In genomic region chr22:37309221-37310074, GRCh38 we compare ENCODE assay signal across 9 cellular contexts. TPM values are rescaled to one million over a fixed set of nuclear protein-coding genes. Genes with fewer than 3 reads are reported as not detected.
DNase-seq lines count a peak whose midpoint lies in the region; ATAC-seq, FAIRE-seq and TF ChIP-seq lines count a peak whose summit lies in the region.
"Had no signal": no experiment of that assay in that cellular context is flagged by ENCODE, and none has a peak within 500 bp of the region (broad histone marks: within the 10 kb centered on the region; RNA-seq: fewer than 3 reads in every experiment).

No MANE protein-coding gene starts in this region.

- peaks cover 43% of the 10 kb centered on the region for H3K36me3 Mint-ChIP-seq in activated T-cell treated with anti-CD3 and anti-CD28 coated beads, Interleukin-2, amount 50 U/mL, for 24 hours (ENCODE audit: low read depth)

- H3K27me3 ChIP-seq in neutrophil: no peaks in the 10 kb centered on the region
- H3K27me3 ChIP-seq in colonic mucosa: no peaks in the 10 kb centered on the region
- no peaks in the 10 kb centered on the region for H3K27me3 ChIP-seq in ascending aorta

- DNase-seq in GM12891 (ENCODE audit: insufficient read length, low spot score): peak; percentile 73
- peak; percentile 58 for DNase-seq in M059J (ENCODE audit: low read depth)
- peak; percentile 65 for DNase-seq in activated T-cell treated with anti-CD3 and anti-CD28 coated beads, Interleukin-2, amount 50 U/mL, for 24 hours
- DNase-seq in colonic mucosa: no peak
- no peak for DNase-seq in ascending aorta (ENCODE audit: low spot score in 2 of 2)
- DNase-seq in NCI-H1092 treated with DMSO at 0.1 percent for 48 hours (lab: John Stamatoyannopoulos, UW): no peak

- ATAC-seq in HG02610 (IDR thresholded peaks at IDR 0.05; ENCODE audit: unreplicated experiment): no peak

- no peak overlapping the region for H3K9ac ChIP-seq in colonic mucosa (ENCODE audit: low read depth in 2 of 2, low read length in 2 of 2)

- peaks cover 84% of the 10 kb centered on the region for H3K4me1 Mint-ChIP-seq in activated T-cell treated with anti-CD3 and anti-CD28 coated beads, Interleukin-2, amount 50 U/mL, for 24 hours (ENCODE audit: low read depth)

- TF ChIP-seq POLR2A in GM12891 (IDR thresholded peaks at IDR 0.05; ENCODE audit: low read depth, low read length): no peak

- H3K36me3 ChIP-seq in neutrophil (peaks cover 100% of the 10 kb centered on the region), colonic mucosa (no peaks in the 10 kb centered on the region), ascending aorta (no peaks in the 10 kb centered on the region)
- H3K36me3 ChIP-seq: prostate gland had no signal

- FAIRE-seq in GM12891 (lab: Jason Lieb, UNC): peak; percentile 96

- H3K4me3 ChIP-seq in neutrophil (ENCODE audit: low read depth in 1 of 2, low read length in 1 of 2): peak overlapping the region; percentile 46 to 60
- no peak overlapping the region for H3K4me3 ChIP-seq in colonic mucosa
- H3K4me3 ChIP-seq in ascending aorta: no peak overlapping the region
- H3K4me3 ChIP-seq: prostate gland had no signal

- peak overlapping the region; percentile 85 for H3K27ac Mint-ChIP-seq in activated T-cell treated with anti-CD3 and anti-CD28 coated beads, Interleukin-2, amount 50 U/mL, for 24 hours

- H3K27me3 Mint-ChIP-seq in activated T-cell treated with anti-CD3 and anti-CD28 coated beads, Interleukin-2, amount 50 U/mL, for 24 hours: no peaks in the 10 kb centered on the region

- intact Hi-C loops in colonic mucosa (cut with DNase I) (no loop called here), ascending aorta (cut with DNase I) (loop anchor here (5.0 to 10.0 kb wide), 2 partner anchors 148 to 285 kb away; no protein-coding TSS in a partner anchor)

- H3K4me3 Mint-ChIP-seq in activated T-cell treated with anti-CD3 and anti-CD28 coated beads, Interleukin-2, amount 50 U/mL, for 24 hours: peak overlapping the region; percentile 53

- H3K4me1 ChIP-seq in neutrophil (ENCODE audit: control insufficient read depth in 1 of 2, insufficient read depth in 1 of 2, low read depth in 1 of 2, low read length in 1 of 2) (peaks cover 100% of the 10 kb centered on the region in 2 experiments), colonic mucosa (no peaks in the 10 kb centered on the region), ascending aorta (peaks cover 6 to 12% of the 10 kb centered on the region in 2 donors)

- H3K9me3 ChIP-seq in neutrophil (peaks cover 6% of the 10 kb centered on the region), colonic mucosa (no peaks in the 10 kb centered on the region), ascending aorta (no peaks in the 10 kb centered on the region)
- H3K9me3 ChIP-seq: prostate gland had no signal

- no peaks in the 10 kb centered on the region for H3K9me3 Mint-ChIP-seq in activated T-cell treated with anti-CD3 and anti-CD28 coated beads, Interleukin-2, amount 50 U/mL, for 24 hours

- TF ChIP-seq CTCF in neutrophil (IDR thresholded peaks at IDR 0.05) (no peak), colonic mucosa (IDR thresholded peaks at IDR 0.05) (no peak), ascending aorta (IDR thresholded peaks at IDR 0.05) (no peak)

- H3K27ac ChIP-seq in neutrophil: peak overlapping the region; percentile 94
- H3K27ac ChIP-seq in colonic mucosa: no peak overlapping the region
- H3K27ac ChIP-seq in ascending aorta: no peak overlapping the region
- H3K27ac ChIP-seq: prostate gland had no signal

TF ChIP-seq in GM12891, 5 proteins besides CTCF, POLR2A, EP300 and RAD21:
- TF ChIP-seq TAF1 (IDR thresholded peaks at IDR 0.05; ENCODE audit: low read depth, low read length) (no peak), POLR2AphosphoS5 (IDR thresholded peaks at IDR 0.05; ENCODE audit: low read depth, low read length) (0 out of 2 replicates have a peak, but pooled peaks have one; percentile 19), PAX5 (IDR thresholded peaks at IDR 0.05; ENCODE audit: insufficient read depth, low read length, severe bottlenecking) (no peak), POU2F2 (IDR thresholded peaks at IDR 0.05; ENCODE audit: low read depth, low read length) (peak; percentile 30; the same call in 1 of the 2 replicates), SPI1 (IDR thresholded peaks at IDR 0.05; ENCODE audit: low read depth, low read length) (0 out of 2 replicates have a peak, but pooled peaks have one; percentile 8)

RNA-seq across cellular contexts. Expression of gene CYTH4, which starts 27.1 kb away (rescaled TPM):
- polyA plus RNA-seq in GM12891 (2012; ENCODE audit: low read depth, missing spikeins): 12.4 TPM
- 0.25 and 0.27 TPM in 2 replicates for total RNA-seq in M059J (2014; rRNA removed; shearing (Covaris generic))
- total RNA-seq in colonic mucosa (1 to 10 TPM; 3.0 to 7.4 TPM), ascending aorta (130 TPM)

Comparison
In these comparisons a context has a peak if more than half of its experiments do, and no peak if none do; other contexts are left out.
1. DNase-seq: peak in GM12891 (single experiment), M059J (single experiment) and activated T-cell treated with anti-CD3 and anti-CD28 coated beads, Interleukin-2, amount 50 U/mL, for 24 hours (single experiment); none in colonic mucosa (single experiment), ascending aorta (0 of 2) and NCI-H1092 treated with DMSO at 0.1 percent for 48 hours (single experiment).
2. H3K4me3 ChIP-seq: peak in neutrophil (2 of 2); none in colonic mucosa (single experiment) and ascending aorta (0 of 2).
3. RNA of gene CYTH4, which starts 27.1 kb away (total RNA-seq): 130 TPM in ascending aorta (single experiment); 3.0 to 7.4 TPM in colonic mucosa and 0.25 to 0.27 TPM in M059J; every median in the first group is over 10 times any median in the second.